Comparison of ENCODE assay signal across 21 cellular contexts in genomic region chrX:121146059-121146628, GRCh38.
A peak's percentile ranks its signal among the peaks of the same experiment; 100 is the strongest.
DNase-seq lines count a peak whose midpoint lies in the region; ATAC-seq and TF ChIP-seq lines count a peak whose summit lies in the region.
"Had no signal": no experiment of that assay in that cellular context is flagged by ENCODE, and none has a peak within 500 bp of the region (broad histone marks: within the 10 kb centered on the region; RNA-seq: fewer than 3 reads in every experiment).

No MANE protein-coding gene starts in this region.

- ATAC-seq in GM18502 (IDR thresholded peaks at IDR 0.05; ENCODE audit: poor library complexity, unreplicated experiment): peak; percentile 50
- ATAC-seq in GM18519 (IDR thresholded peaks at IDR 0.05; ENCODE audit: low FRiP score, unreplicated experiment): no peak
- ATAC-seq: HCT116, lower lobe of right lung had no signal

- H3K9me3 ChIP-seq in adipocyte (ENCODE audit: control insufficient read depth, low read length): no peaks in the 10 kb centered on the region
- H3K9me3 ChIP-seq: lower lobe of right lung had no signal

- H3K9ac ChIP-seq in adipocyte (ENCODE audit: low read length): no peak overlapping the region

- no peaks in the 10 kb centered on the region for H3K27me3 ChIP-seq in adipocyte (replicated peaks; ENCODE audit: control insufficient read depth, insufficient read depth, low read length)

- no peak for TF ChIP-seq CTCF in foreskin fibroblast (IDR thresholded peaks at IDR 0.05; ENCODE audit: low read depth, low read length)

- no peaks in the 10 kb centered on the region for H3K4me1 ChIP-seq in adipocyte (ENCODE audit: control insufficient read depth, insufficient read depth, low read length)
- H3K4me1 ChIP-seq: lower lobe of right lung had no signal

- DNase-seq in HT1080 (ENCODE audit: low read depth) (peak; percentile 41), adipocyte (ENCODE audit: low read depth) (peak; percentile 31), foreskin fibroblast (peak; percentile 2 to 36), SHP77 treated with DMSO at 0.1 percent for 48 hours (lab: John Stamatoyannopoulos, UW) (no peak), NCI-H524 treated with DMSO at 0.1 percent for 48 hours (lab: John Stamatoyannopoulos, UW) (no peak)
- DNase-seq: activated CD4-positive, CD25-positive, alpha-beta regulatory T cell treated with anti-CD3 and anti-CD28 coated beads, Interleukin-2, amount 50 U/mL, for 72 hours; activated CD8-positive, alpha-beta memory T cell treated with anti-CD3 and anti-CD28 coated beads for 24 hours; activated naive CD4-positive, alpha-beta T cell; activated T-cell treated with anti-CD3 and anti-CD28 coated beads, Interleukin-2, amount 50 U/mL, for 24 hours; Calu3; caudate nucleus; dorsolateral prefrontal cortex; kidney; lower lobe of right lung; NCI-H524; posterior cingulate gyrus; Right ventricle myocardium superior; substantia nigra had no signal

- H3K36me3 ChIP-seq in adipocyte (ENCODE audit: control insufficient read depth, insufficient read depth, low read length, severe bottlenecking): no peaks in the 10 kb centered on the region
- H3K36me3 ChIP-seq: lower lobe of right lung had no signal

- H3K4me3 ChIP-seq in adipocyte (ENCODE audit: low read length) (no peak overlapping the region), foreskin fibroblast (ENCODE audit: low read depth in 1 of 2, low read length in 2 of 2) (no peak overlapping the region)
- H3K4me3 ChIP-seq: dorsolateral prefrontal cortex, lower lobe of right lung had no signal

Comparison
In these comparisons a context has a peak if more than half of its experiments do, and no peak if none do; other contexts are left out.
1. DNase-seq: peak in HT1080 (single experiment), adipocyte (single experiment) and foreskin fibroblast (2 of 2); none in SHP77 treated with DMSO at 0.1 percent for 48 hours (single experiment) and NCI-H524 treated with DMSO at 0.1 percent for 48 hours (single experiment).